Comparison of ENCODE assay signal across 1 cellular context in the genomic region with DNA sequence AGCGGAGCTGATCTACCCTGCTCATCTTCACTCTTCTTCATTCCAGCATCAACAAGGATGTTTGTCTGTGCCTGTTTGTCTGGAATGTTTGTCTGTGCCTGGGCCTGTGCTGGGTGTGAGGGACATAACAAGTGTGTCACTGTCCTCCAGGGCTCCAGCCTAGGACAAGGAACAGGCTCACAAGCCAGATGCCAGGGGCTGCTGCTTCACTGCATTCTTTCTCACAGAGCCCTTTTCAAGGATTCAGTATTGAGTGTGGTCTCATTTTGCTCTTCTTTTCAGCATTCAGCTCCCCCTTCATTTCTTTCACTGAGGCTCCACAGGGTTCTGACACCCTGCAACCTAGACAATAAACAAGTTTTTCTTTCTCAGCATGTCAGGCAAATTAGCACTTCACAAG.
TF ChIP-seq lines count a peak whose summit lies in the region.

No MANE protein-coding gene starts in this region.

TF ChIP-seq in H1, 55 proteins besides CTCF, POLR2A, EP300 and RAD21:
- TF ChIP-seq EGR1 (IDR thresholded peaks at IDR 0.05; ENCODE audit: borderline replicate concordance, low read depth, low read length) (no peak), GABPA (IDR thresholded peaks at IDR 0.05; ENCODE audit: borderline replicate concordance, insufficient read depth, low read length) (no peak), POU5F1 (IDR thresholded peaks at IDR 0.05; ENCODE audit: low read depth, low read length) (no peak), SIN3A (conservative IDR thresholded peaks at IDR 0.05 in 1 of 2, IDR thresholded peaks at IDR 0.05 in 1 of 2; ENCODE audit: low read depth in 1 of 2, low read length in 2 of 2) (no peak), SP1 (IDR thresholded peaks at IDR 0.05; ENCODE audit: low read depth, low read length) (no peak), BRCA1 (IDR thresholded peaks at IDR 0.05; ENCODE audit: low read depth, low read length) (no peak), SIX5 (IDR thresholded peaks at IDR 0.05; ENCODE audit: low read depth, low read length) (no peak), FOSL1 (IDR thresholded peaks at IDR 0.05; ENCODE audit: insufficient read depth, low read depth, low read length) (no peak), CBX5 (IDR thresholded peaks at IDR 0.05; ENCODE audit: low read depth, low read length) (no peak), RXRA (IDR thresholded peaks at IDR 0.05; ENCODE audit: insufficient read depth, low read depth, low read length) (no peak), RNF2 (IDR thresholded peaks at IDR 0.05; ENCODE audit: borderline replicate concordance, low read depth, low read length, missing control alignments, poor library complexity, severe bottlenecking) (no peak), KDM1A (IDR thresholded peaks at IDR 0.05; ENCODE audit: borderline replicate concordance, low read length) (no peak), CBX8 (IDR thresholded peaks at IDR 0.05; ENCODE audit: borderline replicate concordance, low read depth, low read length) (no peak), SAP30 (IDR thresholded peaks at IDR 0.05; ENCODE audit: insufficient read depth, insufficient replicate concordance, low read length) (no peak), POLR2AphosphoS5 (IDR thresholded peaks at IDR 0.05; ENCODE audit: low read depth, low read length) (no peak), JUND (IDR thresholded peaks at IDR 0.05; ENCODE audit: low read length) (no peak)
- TF ChIP-seq, protein P1, sequence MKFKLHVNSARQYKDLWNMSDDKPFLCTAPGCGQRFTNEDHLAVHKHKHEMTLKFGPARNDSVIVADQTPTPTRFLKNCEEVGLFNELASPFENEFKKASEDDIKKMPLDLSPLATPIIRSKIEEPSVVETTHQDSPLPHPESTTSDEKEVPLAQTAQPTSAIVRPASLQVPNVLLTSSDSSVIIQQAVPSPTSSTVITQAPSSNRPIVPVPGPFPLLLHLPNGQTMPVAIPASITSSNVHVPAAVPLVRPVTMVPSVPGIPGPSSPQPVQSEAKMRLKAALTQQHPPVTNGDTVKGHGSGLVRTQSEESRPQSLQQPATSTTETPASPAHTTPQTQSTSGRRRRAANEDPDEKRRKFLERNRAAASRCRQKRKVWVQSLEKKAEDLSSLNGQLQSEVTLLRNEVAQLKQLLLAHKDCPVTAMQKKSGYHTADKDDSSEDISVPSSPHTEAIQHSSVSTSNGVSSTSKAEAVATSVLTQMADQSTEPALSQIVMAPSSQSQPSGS (IDR thresholded peaks at IDR 0.05; ENCODE audit: low read length): no peak
- TF ChIP-seq, protein P2, sequence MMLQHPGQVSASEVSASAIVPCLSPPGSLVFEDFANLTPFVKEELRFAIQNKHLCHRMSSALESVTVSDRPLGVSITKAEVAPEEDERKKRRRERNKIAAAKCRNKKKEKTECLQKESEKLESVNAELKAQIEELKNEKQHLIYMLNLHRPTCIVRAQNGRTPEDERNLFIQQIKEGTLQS (IDR thresholded peaks at IDR 0.05; ENCODE audit: insufficient read depth, low read depth, low read length): no peak
TF ChIP-seq in H1: peak in this region for 0.
